In genomic region chr6:129370268-129370916, GRCh38 we compare ENCODE assay signal across 8 cellular contexts.
A peak's percentile ranks its signal among the peaks of the same experiment; 100 is the strongest.
DNase-seq lines count a peak whose midpoint lies in the region; ATAC-seq lines count a peak whose summit lies in the region.

No MANE protein-coding gene starts in this region.

- no peaks in the 10 kb centered on the region for H3K9me3 Mint-ChIP-seq in activated T-helper 2 cell treated with anti-CD3 and anti-CD28 coated beads, Interferon-gamma antibody, Interleukin-2, Interleukin-4, amounts not matched to agents 10 μg/mL and 5 μg/mL and 100 μg/mL, durations not matched to agents 14 hours and 24 hours and 36 hours

- intact Hi-C loops in activated T-helper 2 cell treated with anti-CD3 and anti-CD28 coated beads, Interferon-gamma antibody, Interleukin-2, Interleukin-4, amounts not matched to agents 10 μg/mL and 5 μg/mL and 100 μg/mL, durations not matched to agents 14 hours and 24 hours and 36 hours (cut with micrococcal nuclease) = loop anchor here (10.0 kb wide), 1 partner anchor 194 kb away; no protein-coding TSS in a partner anchor

- H3K4me1 Mint-ChIP-seq in activated T-helper 2 cell treated with anti-CD3 and anti-CD28 coated beads, Interferon-gamma antibody, Interleukin-2, Interleukin-4, amounts not matched to agents 10 μg/mL and 5 μg/mL and 100 μg/mL, durations not matched to agents 14 hours and 24 hours and 36 hours (ENCODE audit: low read depth) = peaks cover 8% of the 10 kb centered on the region

- DNase-seq in EL = peak; percentile 56
- peak; percentile 21 for DNase-seq in NOMO-1 treated with DMSO at 0.1 percent for 48 hours (lab: John Stamatoyannopoulos, UW; ENCODE audit: unreplicated experiment)
- peak; percentile 11 for DNase-seq in activated T-helper 2 cell treated with anti-CD3 and anti-CD28 coated beads, Interferon-gamma antibody, Interleukin-2, Interleukin-4, amounts not matched to agents 10 μg/mL and 5 μg/mL and 100 μg/mL, durations not matched to agents 14 hours and 24 hours and 36 hours (ENCODE audit: low spot score)
- peak; percentile 69 for DNase-seq in globus pallidus (ENCODE audit: low spot score)
- DNase-seq in putamen (ENCODE audit: low spot score) = peak; percentile 56
- DNase-seq in GDM1 (lab: John Stamatoyannopoulos, UW) = no peak

- no peaks in the 10 kb centered on the region for H3K36me3 Mint-ChIP-seq in activated T-helper 2 cell treated with anti-CD3 and anti-CD28 coated beads, Interferon-gamma antibody, Interleukin-2, Interleukin-4, amounts not matched to agents 10 μg/mL and 5 μg/mL and 100 μg/mL, durations not matched to agents 14 hours and 24 hours and 36 hours (ENCODE audit: low read depth)

- peak; percentile 61 for ATAC-seq in HG02623 (IDR thresholded peaks at IDR 0.05; ENCODE audit: unreplicated experiment)
- no peak for ATAC-seq in HG03045 (IDR thresholded peaks at IDR 0.05; ENCODE audit: unreplicated experiment)

- no peak overlapping the region for H3K4me3 Mint-ChIP-seq in activated T-helper 2 cell treated with anti-CD3 and anti-CD28 coated beads, Interferon-gamma antibody, Interleukin-2, Interleukin-4, amounts not matched to agents 10 μg/mL and 5 μg/mL and 100 μg/mL, durations not matched to agents 14 hours and 24 hours and 36 hours (ENCODE audit: low read depth)

- H3K27me3 Mint-ChIP-seq in activated T-helper 2 cell treated with anti-CD3 and anti-CD28 coated beads, Interferon-gamma antibody, Interleukin-2, Interleukin-4, amounts not matched to agents 10 μg/mL and 5 μg/mL and 100 μg/mL, durations not matched to agents 14 hours and 24 hours and 36 hours (ENCODE audit: low read depth) = peaks cover 5% of the 10 kb centered on the region

- H3K27ac Mint-ChIP-seq in activated T-helper 2 cell treated with anti-CD3 and anti-CD28 coated beads, Interferon-gamma antibody, Interleukin-2, Interleukin-4, amounts not matched to agents 10 μg/mL and 5 μg/mL and 100 μg/mL, durations not matched to agents 14 hours and 24 hours and 36 hours = no peak overlapping the region
